In genomic region chr13:74574964-74575728, GRCh38 we compare ENCODE assay signal across 8 cellular contexts.
DNase-seq lines count a peak whose midpoint lies in the region; ATAC-seq and TF ChIP-seq lines count a peak whose summit lies in the region.

No MANE protein-coding gene starts in this region.

- peaks cover 0 to 3% (median 0%) of the 10 kb centered on the region in 3 donors for H3K27me3 ChIP-seq in gastrocnemius medialis
- no peaks in the 10 kb centered on the region for H3K27me3 ChIP-seq in Karpas-422 (ENCODE audit: low read length)

- in situ Hi-C loops in gastrocnemius medialis (cut with MboI; ENCODE audit: low sequenced_read_pairs in 4 of 4), result no loop called here

- H3K9me2 ChIP-seq in Karpas-422 (replicated peaks; ENCODE audit: insufficient read depth, low read length), result no peaks in the 10 kb centered on the region

- H3K4me1 ChIP-seq in gastrocnemius medialis (peaks cover 0 to 8% of the 10 kb centered on the region in 2 donors), Karpas-422 (ENCODE audit: low read length) (no peaks in the 10 kb centered on the region)

- H2AFZ ChIP-seq in Karpas-422 (ENCODE audit: low read length), result no peak overlapping the region

- no peak for TF ChIP-seq CTCF in fibroblast of the aortic adventitia (IDR thresholded peaks at IDR 0.05; ENCODE audit: insufficient read depth, low read length)
- no peak for TF ChIP-seq CTCF in gastrocnemius medialis (IDR thresholded peaks at IDR 0.05 in 4 of 5, conservative IDR thresholded peaks at IDR 0.05 in 1 of 5)

- H4K20me1 ChIP-seq in Karpas-422 (ENCODE audit: insufficient read depth, low read depth, low read length), result no peaks in the 10 kb centered on the region

- H3K79me2 ChIP-seq in Karpas-422 (ENCODE audit: low read length), result no peaks in the 10 kb centered on the region

- H3K27ac ChIP-seq in SK-N-MC (no peak overlapping the region), gastrocnemius medialis (peak overlapping the region in 2 of 4 donors; percentile 6 to 13), Karpas-422 (ENCODE audit: low read length) (no peak overlapping the region)

- H3K9ac ChIP-seq in SK-N-MC (ENCODE audit: insufficient read length), result no peak overlapping the region
- no peak overlapping the region for H3K9ac ChIP-seq in Karpas-422 (ENCODE audit: low read length)

- DNase-seq in DMS53 (lab: John Stamatoyannopoulos, UW), result peak; percentile 19
- DNase-seq in DMS53 treated with DMSO at 0.1 percent for 48 hours (lab: John Stamatoyannopoulos, UW; ENCODE audit: unreplicated experiment), result no peak
- DNase-seq in SK-N-MC (ENCODE audit: low read depth, low spot score), result no peak
- DNase-seq in fibroblast of the aortic adventitia (ENCODE audit: low read depth), result no peak
- no peak for DNase-seq in gastrocnemius medialis
- no peak for DNase-seq in Karpas-422
- no peak for DNase-seq in NCI-H69 (lab: John Stamatoyannopoulos, UW)
- DNase-seq in HT-29 (ENCODE audit: low spot score), result no peak

- no peak overlapping the region for H3K4me2 ChIP-seq in Karpas-422 (ENCODE audit: low read depth, low read length, poor library complexity, severe bottlenecking)

- ATAC-seq in gastrocnemius medialis, result peak in 1 of 2 donors; percentile 33

- no peaks in the 10 kb centered on the region for H3K9me3 ChIP-seq in SK-N-MC (ENCODE audit: low read depth, low read length)
- no peaks in the 10 kb centered on the region for H3K9me3 ChIP-seq in gastrocnemius medialis
- H3K9me3 ChIP-seq in Karpas-422 (ENCODE audit: low read length), result no peaks in the 10 kb centered on the region

- H3K4me3 ChIP-seq in SK-N-MC (peak overlapping the region; percentile 77), fibroblast of the aortic adventitia (ENCODE audit: low read depth, low read length) (peak overlapping the region; percentile 55), gastrocnemius medialis (peak overlapping the region; percentile 31 to 51 (median 33)), Karpas-422 (ENCODE audit: low read length) (no peak overlapping the region)

- H3K36me3 ChIP-seq in SK-N-MC (ENCODE audit: insufficient read depth, low read length) (no peaks in the 10 kb centered on the region), gastrocnemius medialis (no peaks in the 10 kb centered on the region), Karpas-422 (ENCODE audit: insufficient read depth, low read length) (no peaks in the 10 kb centered on the region)

- no peak for TF ChIP-seq POLR2A in gastrocnemius medialis (IDR thresholded peaks at IDR 0.05)

- intact Hi-C loops in gastrocnemius medialis (cut with DNase I; ENCODE audit: low total_unique reads), result no loop called here
